In the genomic region with DNA sequence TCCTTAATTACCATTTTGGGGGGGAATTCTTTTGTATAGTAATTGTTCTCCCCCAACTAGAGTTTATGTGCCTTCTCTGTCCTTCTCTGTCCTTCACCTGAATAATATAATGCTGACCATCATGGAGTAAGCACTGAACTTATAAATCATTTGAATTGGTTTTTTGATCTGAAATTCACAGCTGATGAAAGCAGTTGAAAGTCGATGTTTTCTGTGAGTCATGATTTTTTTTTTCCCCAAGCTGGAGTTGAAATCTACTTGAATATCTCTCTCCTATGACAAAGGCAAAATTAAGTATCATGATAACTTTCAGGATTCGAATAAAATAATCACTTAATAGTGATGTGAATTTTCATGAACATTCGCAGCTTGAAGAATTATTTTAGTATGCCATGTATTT, we compare ENCODE assay signal across 18 cellular contexts.
DNase-seq lines count a peak whose midpoint lies in the region; TF ChIP-seq lines count a peak whose summit lies in the region.
"Had no signal": no experiment of that assay in that cellular context is flagged by ENCODE, and none has a peak within 500 bp of the region (broad histone marks: within the 10 kb centered on the region; RNA-seq: fewer than 3 reads in every experiment).

No MANE protein-coding gene starts in this region.

- H3K36me3 ChIP-seq in GM23248 (ENCODE audit: low read depth) = no peaks in the 10 kb centered on the region
- H3K36me3 ChIP-seq: MG63 had no signal

- in situ Hi-C loops in GM23248 (cut with MboI) = no loop called here
- in situ Hi-C loops in astrocyte of the spinal cord (cut with HindIII; ENCODE audit: low sequenced_read_pairs) = no loop called here

- H3F3A ChIP-seq in GM23248 (ENCODE audit: insufficient read depth) = no peaks in the 10 kb centered on the region

- peak; percentile 5 for DNase-seq in AG09309 (ENCODE audit: low read depth)
- DNase-seq in GM23248 = peak; percentile 34
- peak; percentile 17 for DNase-seq in astrocyte of the spinal cord (ENCODE audit: low read depth, low spot score)
- DNase-seq in fibroblast of the conjunctiva (ENCODE audit: low read depth) = peak; percentile 39
- no peak for DNase-seq in RKO (ENCODE audit: low spot score)
- no peak for DNase-seq in NCI-H2029 treated with DMSO at 0.1 percent for 48 hours (lab: John Stamatoyannopoulos, UW)
- DNase-seq in NCI-H1105 treated with DMSO at 0.1 percent for 48 hours (lab: John Stamatoyannopoulos, UW) = no peak
- DNase-seq in osteocyte (ENCODE audit: extremely low spot score, unreplicated experiment) = no peak
- DNase-seq: CD4-positive, alpha-beta T cell; GDM1; Kasumi-1; MG63; NCI-H1417 treated with DMSO at 0.1 percent for 48 hours; NCI-H187; NCI-H2227 treated with DMSO at 0.1 percent for 48 hours; NCI-H510A treated with DMSO at 0.1 percent for 48 hours; NCI-H748 treated with DMSO at 0.1 percent for 48 hours had no signal

- no peak overlapping the region for H3K4me3 Mint-ChIP-seq in osteocyte (ENCODE audit: unreplicated experiment)
- H3K4me3 Mint-ChIP-seq: CD4-positive, alpha-beta T cell had no signal

- no peak overlapping the region for H3K4me2 ChIP-seq in GM23248 (ENCODE audit: unreplicated experiment)
- H3K4me2 ChIP-seq: BLaER1 had no signal

- 34 to 37% methylated on average over 3 of the region's 3 CpGs for WGBS in GM23248 (ENCODE audit: low coverage in 1 of 2, low lambda C conversion rate in 2 of 2, missing lambda C conversion rate in 2 of 2), 2 experiments

- no peaks in the 10 kb centered on the region; the same call in 1 of the 2 replicates for H3K4me1 ChIP-seq in GM23248 (ENCODE audit: insufficient read depth)

- H3K27me3 Mint-ChIP-seq in osteocyte (ENCODE audit: unreplicated experiment) = no peaks in the 10 kb centered on the region
- H3K27me3 Mint-ChIP-seq: CD4-positive, alpha-beta T cell had no signal

- H3K79me2 ChIP-seq in GM23248 (ENCODE audit: insufficient read depth) = no peaks in the 10 kb centered on the region

- no peaks in the 10 kb centered on the region for H3K9me2 ChIP-seq in GM23248 (ENCODE audit: insufficient read depth)

- no peaks in the 10 kb centered on the region for H3K4me1 Mint-ChIP-seq in osteocyte (ENCODE audit: unreplicated experiment)

- peaks cover 5% of the 10 kb centered on the region for H3K36me3 Mint-ChIP-seq in osteocyte (ENCODE audit: unreplicated experiment)

- H3K9me3 ChIP-seq in GM23248 (ENCODE audit: low read depth) = no peaks in the 10 kb centered on the region
- H3K9me3 ChIP-seq: MG63 had no signal

- H3K27me3 ChIP-seq in GM23248 (replicated peaks; ENCODE audit: insufficient read depth) = no peaks in the 10 kb centered on the region
- H3K27me3 ChIP-seq: BLaER1, MG63 had no signal

- TF ChIP-seq CTCF in AG09309 (IDR thresholded peaks at IDR 0.05; ENCODE audit: control insufficient read depth, insufficient read depth, low read depth, low read length, missing control alignments) (no peak), astrocyte of the spinal cord (IDR thresholded peaks at IDR 0.05; ENCODE audit: low read depth, low read length) (no peak), osteocyte (IDR thresholded peaks at IDR 0.05) (no peak)

- H3K27ac ChIP-seq in GM23248 = no peak overlapping the region
- H3K27ac ChIP-seq: BLaER1 had no signal

- no peak overlapping the region for H3K27ac Mint-ChIP-seq in osteocyte (ENCODE audit: unreplicated experiment)
- H3K27ac Mint-ChIP-seq: CD4-positive, alpha-beta T cell had no signal

- H4K20me1 ChIP-seq in GM23248 (ENCODE audit: insufficient read depth) = no peaks in the 10 kb centered on the region
- H4K20me1 ChIP-seq: BLaER1 had no signal

- no peak overlapping the region for H3K4me3 ChIP-seq in AG09309 (ENCODE audit: control insufficient read depth, low read depth, low read length)
- no peak overlapping the region for H3K4me3 ChIP-seq in GM23248
- no peak overlapping the region for H3K4me3 ChIP-seq in astrocyte of the spinal cord (ENCODE audit: low read depth, low read length)
- H3K4me3 ChIP-seq: BLaER1, MG63 had no signal

- H3K9me3 Mint-ChIP-seq in osteocyte (ENCODE audit: unreplicated experiment) = no peaks in the 10 kb centered on the region
- H3K9me3 Mint-ChIP-seq: CD4-positive, alpha-beta T cell had no signal

- no peak overlapping the region for H3K9ac ChIP-seq in GM23248
- H3K9ac ChIP-seq: BLaER1 had no signal

- H2AFZ ChIP-seq in GM23248 = peak overlapping the region; percentile 12; the same call in 1 of the 2 replicates

Comparison
In these comparisons a context has a peak if more than half of its experiments do, and no peak if none do; other contexts are left out.
1. DNase-seq: peak in AG09309 (single experiment), GM23248 (single experiment), astrocyte of the spinal cord (single experiment) and fibroblast of the conjunctiva (single experiment); none in RKO (single experiment), NCI-H2029 treated with DMSO at 0.1 percent for 48 hours (single experiment), NCI-H1105 treated with DMSO at 0.1 percent for 48 hours (single experiment) and osteocyte (single experiment).